In genomic region chr3:100155590-100155989, GRCh38 we compare ENCODE assay signal across 1 cellular context.
TF ChIP-seq lines count a peak whose summit lies in the region.

No MANE protein-coding gene starts in this region.

TF ChIP-seq in K562, 482 proteins besides CTCF, POLR2A, EP300 and RAD21 (continued from another document):
- peak; percentile 75 for TF ChIP-seq ZBTB40 (IDR thresholded peaks at IDR 0.05)
- TF ChIP-seq ZBTB40 (CRISPR knock-in tag; IDR thresholded peaks at IDR 0.05) = no peak
